Comparison of ENCODE assay signal across 12 cellular contexts in genomic region chr3:194715022-194715800, GRCh38. TPM values are rescaled to one million over a fixed set of nuclear protein-coding genes. Genes with fewer than 3 reads are reported as not detected.
A peak's percentile ranks its signal among the peaks of the same experiment; 100 is the strongest.
DNase-seq lines count a peak whose midpoint lies in the region; ATAC-seq and TF ChIP-seq lines count a peak whose summit lies in the region.
"Had no signal": no experiment of that assay in that cellular context is flagged by ENCODE, and none has a peak within 500 bp of the region (broad histone marks: within the 10 kb centered on the region; RNA-seq: fewer than 3 reads in every experiment).

No MANE protein-coding gene starts in this region.

- H3K9me3 ChIP-seq in PC-3 (ENCODE audit: low read length) (no peaks in the 10 kb centered on the region), psoas muscle (no peaks in the 10 kb centered on the region)
- H3K9me3 ChIP-seq: heart right ventricle had no signal

- no peaks in the 10 kb centered on the region for H3F3A ChIP-seq in PC-3 (ENCODE audit: low read length, unreplicated experiment)

- peak; percentile 36 for DNase-seq in HPDE6-E6E7 (ENCODE audit: extremely low spot score)
- DNase-seq in PC-3: peak; percentile 28
- DNase-seq in choroid plexus epithelial cell (ENCODE audit: low read depth): peak; percentile 45
- no peak for DNase-seq in osteocyte (ENCODE audit: extremely low spot score, unreplicated experiment)
- DNase-seq in psoas muscle: no peak
- DNase-seq: heart right ventricle, KBM-7, left ventricle myocardium superior had no signal

- no peaks in the 10 kb centered on the region for H3K9me2 ChIP-seq in PC-3 (replicated peaks; ENCODE audit: low read length)

- no peak overlapping the region for H3K9ac ChIP-seq in PC-3 (ENCODE audit: low read length)

- H3K79me2 ChIP-seq in PC-3 (ENCODE audit: low read length): no peaks in the 10 kb centered on the region

- ATAC-seq in PC-3 (no peak), HG02852 (IDR thresholded peaks at IDR 0.05; ENCODE audit: unreplicated experiment) (no peak), psoas muscle (no peak), GM21515 (IDR thresholded peaks at IDR 0.05; ENCODE audit: unreplicated experiment) (no peak)
- ATAC-seq: activated CD4-positive, CD25-positive, alpha-beta regulatory T cell treated with anti-CD3 and anti-CD28 coated beads, Interleukin-2, amount 50 U/mL, for 24 hours; heart right ventricle; left ventricle myocardium superior had no signal

- H3K4me1 Mint-ChIP-seq in osteocyte (ENCODE audit: unreplicated experiment): peaks cover 44% of the 10 kb centered on the region

- H3K4me3 Mint-ChIP-seq in osteocyte (ENCODE audit: unreplicated experiment): no peak overlapping the region

- peak overlapping the region; percentile 73 for H3K27ac Mint-ChIP-seq in osteocyte (ENCODE audit: unreplicated experiment)

- no peaks in the 10 kb centered on the region for H4K20me1 ChIP-seq in PC-3 (ENCODE audit: low read length)

- H2AFZ ChIP-seq in PC-3 (ENCODE audit: low read length): no peak overlapping the region

- H3K4me3 ChIP-seq in PC-3 (ENCODE audit: low read length) (no peak overlapping the region), choroid plexus epithelial cell (ENCODE audit: low read depth, low read length) (no peak overlapping the region), psoas muscle (no peak overlapping the region)
- H3K4me3 ChIP-seq: heart right ventricle had no signal

- H3K4me1 ChIP-seq in PC-3 (ENCODE audit: insufficient read depth, low read length): peaks cover 18% of the 10 kb centered on the region
- H3K4me1 ChIP-seq in psoas muscle: peaks cover 16% of the 10 kb centered on the region

- no peaks in the 10 kb centered on the region for H3K36me3 Mint-ChIP-seq in osteocyte (ENCODE audit: unreplicated experiment)

- H3K27me3 ChIP-seq in PC-3 (ENCODE audit: low read length): no peaks in the 10 kb centered on the region
- no peaks in the 10 kb centered on the region for H3K27me3 ChIP-seq in psoas muscle (ENCODE audit: insufficient read depth in 3 of 3, low read length in 2 of 3)
- H3K27me3 ChIP-seq: heart right ventricle had no signal

- H3K36me3 ChIP-seq in PC-3 (ENCODE audit: low read depth, low read length) (no peaks in the 10 kb centered on the region), psoas muscle (ENCODE audit: insufficient read depth in 1 of 2, low read depth in 1 of 2) (no peaks in the 10 kb centered on the region)
- H3K36me3 ChIP-seq: heart right ventricle had no signal

- 87 to 89% (median 88%) methylated on average over 8 of the region's 8 CpGs for WGBS in psoas muscle, 3 donors

- intact Hi-C loops in PC-3 (cut with micrococcal nuclease): no loop called here
- intact Hi-C loops in psoas muscle (cut with DNase I): no loop called here

- H3K9me3 Mint-ChIP-seq in osteocyte (ENCODE audit: unreplicated experiment): peaks cover 6% of the 10 kb centered on the region

- no peaks in the 10 kb centered on the region for H3K27me3 Mint-ChIP-seq in osteocyte (ENCODE audit: unreplicated experiment)

- no peak overlapping the region for H3K4me2 ChIP-seq in PC-3 (ENCODE audit: low read length)

- CTCF ChIA-PET in PC-3 (lab: Charles Lee): interaction anchor here (0.6 to 1.1 kb wide), 2 partner anchors 28 to 33 kb away, joined by 3 to 4 read pairs; no protein-coding TSS in a partner anchor

- BruUV-seq in PC-3 (replicated peaks; lab: Mats Ljungman, UMichigan): no TSS peak

- TF ChIP-seq CTCF in PC-3 (conservative IDR thresholded peaks at IDR 0.05; ENCODE audit: low read depth, low read length) (no peak), choroid plexus epithelial cell (conservative IDR thresholded peaks at IDR 0.05; ENCODE audit: low read depth, low read length) (no peak), osteocyte (IDR thresholded peaks at IDR 0.05) (no peak), psoas muscle (IDR thresholded peaks at IDR 0.05) (no peak)

- H3K27ac ChIP-seq in PC-3 (ENCODE audit: low read length) (no peak overlapping the region), psoas muscle (no peak overlapping the region)
- H3K27ac ChIP-seq: C4-2B, heart right ventricle had no signal

- POLR2A ChIA-PET in PC-3 (lab: Charles Lee; ENCODE audit: unreplicated experiment): no interaction called here

RNA-seq across cellular contexts. Expression of gene FAM43A, which starts 29.5 kb away (rescaled TPM):
- 59.8 and 73.8 TPM in 2 replicates for total RNA-seq in PC-3 (2014; rRNA removed)
- total RNA-seq in osteocyte: 38.2 and 38.6 TPM in 2 replicates
- 1 to 10 TPM; 6.0 to 7.7 (median 6.9) TPM for total RNA-seq in psoas muscle
- polyA plus RNA-seq in psoas muscle: 1 to 10 TPM; 4.1 to 6.9 (median 6.8) TPM

RNA-seq across cellular contexts. Expression of gene LSG1, which starts 43.2 kb away (rescaled TPM):
- 83.8 and 102 TPM in 2 replicates for total RNA-seq in PC-3 (2014; rRNA removed)
- 29.7 and 33.3 TPM in 2 replicates for total RNA-seq in osteocyte
- total RNA-seq in psoas muscle: 10 to 100 TPM; 24.8 to 37.5 (median 28.7) TPM
- polyA plus RNA-seq in psoas muscle: 10 to 100 TPM; 22.8 to 46.8 (median 43.8) TPM

Comparison
In these comparisons a context has a peak if more than half of its experiments do, and no peak if none do; other contexts are left out.
1. DNase-seq: peak in HPDE6-E6E7 (single experiment), PC-3 (single experiment) and choroid plexus epithelial cell (single experiment); none in osteocyte (single experiment) and psoas muscle (0 of 2).